Comparison of ENCODE assay signal across 8 cellular contexts in the genomic region with DNA sequence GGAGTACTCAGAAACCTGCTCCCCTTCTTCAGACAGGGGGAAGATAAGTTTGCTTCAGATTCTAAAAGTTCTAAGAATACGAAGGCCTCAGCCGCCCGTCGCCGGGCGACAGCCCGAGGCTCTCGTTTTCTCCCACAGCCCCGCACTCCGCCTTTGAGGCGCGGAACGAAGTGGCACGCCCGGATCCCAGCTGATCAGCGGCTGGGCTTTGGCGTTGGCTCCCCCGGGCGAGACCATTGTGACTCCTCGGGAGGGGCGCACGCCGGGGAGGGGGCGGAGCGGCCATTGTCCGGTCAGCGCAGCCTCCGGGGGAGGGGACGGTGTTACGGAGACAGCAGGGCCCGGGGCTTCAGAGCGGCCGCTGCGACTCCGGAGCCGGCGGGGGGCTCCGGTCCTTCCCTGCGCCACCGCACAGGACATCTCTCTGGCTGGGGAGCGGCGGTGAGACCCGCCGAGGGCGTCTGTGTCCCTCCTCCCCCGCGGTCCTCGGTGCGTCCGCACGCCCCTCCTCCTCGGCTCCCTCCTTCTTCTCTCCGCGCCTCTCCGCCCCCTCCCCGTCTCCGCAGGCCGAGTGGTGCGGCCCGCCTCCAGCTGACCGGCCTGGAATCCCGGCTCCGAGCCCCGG. TPM values are rescaled to one million over a fixed set of nuclear protein-coding genes. Genes with fewer than 3 reads are reported as not detected.
DNase-seq lines count a peak whose midpoint lies in the region; ATAC-seq, FAIRE-seq and TF ChIP-seq lines count a peak whose summit lies in the region.

A gene with protein sequence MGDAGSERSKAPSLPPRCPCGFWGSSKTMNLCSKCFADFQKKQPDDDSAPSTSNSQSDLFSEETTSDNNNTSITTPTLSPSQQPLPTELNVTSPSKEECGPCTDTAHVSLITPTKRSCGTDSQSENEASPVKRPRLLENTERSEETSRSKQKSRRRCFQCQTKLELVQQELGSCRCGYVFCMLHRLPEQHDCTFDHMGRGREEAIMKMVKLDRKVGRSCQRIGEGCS (plus strand): TSS at position 551 of the 625 bp plus-strand sequence. CDS start 219 bp downstream, outside the sequence.

- FAIRE-seq in D721Med (lab: Jason Lieb, UNC) (no peak), endothelial cell of umbilical vein (lab: Jason Lieb, UNC) (no peak)

- DNase-seq in D721Med (ENCODE audit: insufficient read length, low spot score) (peak; percentile 56), HuH-7.5 (ENCODE audit: low spot score) (peak; percentile 78), activated T-cell treated with anti-CD3 and anti-CD28 coated beads for 1 hour (ENCODE audit: low read depth) (peak; percentile 86), endothelial cell of umbilical vein (ENCODE audit: low read depth, low spot score) (peak; percentile 95), midbrain (lab: John Stamatoyannopoulos, UW) (peak; percentile 99)
- peak; percentile 88 to 91 for DNase-seq in stimulated activated CD8-positive, alpha-beta memory T cell treated with anti-CD3 and anti-CD28 coated beads, Interleukin-15, amount 100 ng/mL, for 48 hours (ENCODE audit: low read depth in 2 of 2)

- POLR2A ChIA-PET in endothelial cell of umbilical vein (lab: Charles Lee): interaction anchor here (0.8 to 1.6 kb wide), 4 partner anchors 9 to 699 kb away, joined by 3 to 4 read pairs (median 4); no protein-coding TSS in a partner anchor

- peak within 1 kb of the TSS; percentile 88 for H3K9ac ChIP-seq in OCI-LY3 (ENCODE audit: low read length)
- peak within 1 kb of the TSS; percentile 84 for H3K9ac ChIP-seq in endothelial cell of umbilical vein (replicated peaks; ENCODE audit: extremely low read depth, insufficient read depth, low read length)

- H3K27ac ChIP-seq in OCI-LY3 (ENCODE audit: low read length) (peak within 1 kb of the TSS; percentile 78), endothelial cell of umbilical vein (ENCODE audit: insufficient read depth, low read depth, low read length) (peak within 1 kb of the TSS; percentile 96)

- TF ChIP-seq POLR2A in endothelial cell of umbilical vein (IDR thresholded peaks at IDR 0.05; ENCODE audit: low read depth, low read length): peak; percentile 65

- no peaks in the 10 kb centered on the region for H3K9me1 ChIP-seq in endothelial cell of umbilical vein (replicated peaks; ENCODE audit: control insufficient read depth, extremely low read depth, insufficient read depth, low read length)

- H3K4me1 ChIP-seq in OCI-LY3 (ENCODE audit: low read length) (peaks cover 14% of the 10 kb centered on the region), endothelial cell of umbilical vein (ENCODE audit: control insufficient read depth, extremely low read depth, insufficient read depth, low read length) (peaks cover 33% of the 10 kb centered on the region)

- intact Hi-C loops in endothelial cell of umbilical vein (cut with micrococcal nuclease): loop anchor here (1.0 to 10.0 kb wide), 2 partner anchors 28 to 176 kb away; no protein-coding TSS in a partner anchor

- H3K9me3 ChIP-seq in OCI-LY3 (ENCODE audit: insufficient read depth, low read length) (no peaks in the 10 kb centered on the region), endothelial cell of umbilical vein (replicated peaks; ENCODE audit: control insufficient read depth, insufficient read depth, low read length) (no peaks in the 10 kb centered on the region)

- H3K4me2 ChIP-seq in OCI-LY3 (ENCODE audit: low read length) (peak within 1 kb of the TSS; percentile 84), endothelial cell of umbilical vein (ENCODE audit: insufficient read depth, low read length) (peak within 1 kb of the TSS; percentile 95)

- peak within 1 kb of the TSS; percentile 88 for H2AFZ ChIP-seq in OCI-LY3 (ENCODE audit: low read depth, low read length)
- H2AFZ ChIP-seq in endothelial cell of umbilical vein (ENCODE audit: low read depth, low read length): peak within 1 kb of the TSS; percentile 90

- no TSS peak for BruUV-seq in endothelial cell of umbilical vein (replicated peaks; lab: Mats Ljungman, UMichigan)

- no peak for TF ChIP-seq CTCF in D721Med (IDR thresholded peaks at IDR 0.05; ENCODE audit: insufficient read depth, missing control alignments)
- no peak for TF ChIP-seq CTCF in OCI-LY3 (IDR thresholded peaks at IDR 0.05; ENCODE audit: low read depth, low read length)
- no peak for TF ChIP-seq CTCF in endothelial cell of umbilical vein (IDR thresholded peaks at IDR 0.05; ENCODE audit: extremely low read depth in 1 of 2, insufficient read depth in 1 of 2, low read depth in 1 of 2, low read length in 2 of 2)

- dilution Hi-C loops in endothelial cell of umbilical vein (cut with MboI; ENCODE audit: extremely low pct_ligation_motif_present, low sequenced_read_pairs): no loop called here

- H4K20me1 ChIP-seq in OCI-LY3 (ENCODE audit: insufficient read depth, low read length) (peaks cover 37% of the 10 kb centered on the region), endothelial cell of umbilical vein (replicated peaks; ENCODE audit: control insufficient read depth, extremely low read depth, insufficient read depth, low read length) (peaks cover 12% of the 10 kb centered on the region)

- H3K4me3 ChIP-seq in OCI-LY3 (ENCODE audit: low read length) (peak within 1 kb of the TSS; percentile 85), endothelial cell of umbilical vein (replicated peaks in 1 of 3; ENCODE audit: insufficient read depth in 1 of 3, low read depth in 1 of 3, low read length in 3 of 3) (peak within 1 kb of the TSS; percentile 88 to 92 (median 90))

- H3K79me2 ChIP-seq in OCI-LY3 (ENCODE audit: low read length) (peaks cover 46% of the 10 kb centered on the region), endothelial cell of umbilical vein (ENCODE audit: control insufficient read depth, insufficient read depth, low read length) (peaks cover 43% of the 10 kb centered on the region)

- ATAC-seq in GM21528 (IDR thresholded peaks at IDR 0.05; ENCODE audit: low FRiP score, unreplicated experiment): peak; percentile 86

- no peaks in the 10 kb centered on the region for H3K36me3 ChIP-seq in OCI-LY3 (replicated peaks; ENCODE audit: low read depth, low read length)
- no peaks in the 10 kb centered on the region for H3K36me3 ChIP-seq in endothelial cell of umbilical vein (ENCODE audit: control insufficient read depth in 2 of 2, extremely low read depth in 1 of 2, insufficient read depth in 2 of 2, low read length in 2 of 2)

- H3K27me3 ChIP-seq in OCI-LY3 (ENCODE audit: low read depth, low read length) (no peaks in the 10 kb centered on the region), endothelial cell of umbilical vein (ENCODE audit: control insufficient read depth in 2 of 2, insufficient read depth in 2 of 2, low read length in 2 of 2) (peaks cover 13 to 23% of the 10 kb centered on the region in 2 experiments)

- CTCF ChIA-PET in endothelial cell of umbilical vein (lab: Charles Lee): interaction anchor here (0.6 to 2.0 kb wide), 12 partner anchors 8 to 675 kb away, joined by 3 to 11 read pairs (median 3); no protein-coding TSS in a partner anchor

TF ChIP-seq in endothelial cell of umbilical vein, 7 proteins besides CTCF, POLR2A, EP300 and RAD21:
- TF ChIP-seq POLR2AphosphoS5 (IDR thresholded peaks at IDR 0.05; ENCODE audit: insufficient read depth, low read depth, low read length) (peak; percentile 64), MYC (IDR thresholded peaks at IDR 0.05; ENCODE audit: low read depth, low read length) (no peak), FOS (IDR thresholded peaks at IDR 0.05; ENCODE audit: borderline replicate concordance, insufficient read depth, low read length) (no peak), JUN (IDR thresholded peaks at IDR 0.05; ENCODE audit: borderline replicate concordance, insufficient read depth, insufficient read length, low read depth) (no peak)
- TF ChIP-seq, protein P1, sequence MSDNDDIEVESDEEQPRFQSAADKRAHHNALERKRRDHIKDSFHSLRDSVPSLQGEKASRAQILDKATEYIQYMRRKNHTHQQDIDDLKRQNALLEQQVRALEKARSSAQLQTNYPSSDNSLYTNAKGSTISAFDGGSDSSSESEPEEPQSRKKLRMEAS (IDR thresholded peaks at IDR 0.05; ENCODE audit: insufficient read depth, insufficient read length): peak; percentile 0

RNA-seq across cellular contexts. Expression of the gene that starts here (rescaled TPM):
- 54.2 and 55.3 TPM in 2 replicates for total RNA-seq in endothelial cell of umbilical vein
- polyA plus RNA-seq in endothelial cell of umbilical vein: 11.7 and 15.4 TPM in 2 replicates
- 17.6 and 18.8 TPM in 2 replicates for polyA plus RNA-seq in endothelial cell of umbilical vein (2011; cell fraction: cytosol; rRNA removed)
- 15.9 and 18.1 TPM in 2 replicates for polyA plus RNA-seq in endothelial cell of umbilical vein (2011; cell fraction: nucleus; rRNA removed)
- polyA plus RNA-seq in endothelial cell of umbilical vein (2012): 84.4 and 99.2 TPM in 2 replicates
- polyA minus RNA-seq in endothelial cell of umbilical vein: 24.5 and 38.3 TPM in 2 replicates
- 12.1 TPM for polyA minus RNA-seq in endothelial cell of umbilical vein (2011; cell fraction: cytosol; rRNA and poly(A)+ RNA removed)
- 35.7 and 36.5 TPM in 2 replicates for polyA minus RNA-seq in endothelial cell of umbilical vein (2011; cell fraction: nucleus; rRNA and poly(A)+ RNA removed)

Comparison
In these comparisons a context has a peak if more than half of its experiments do, and no peak if none do; other contexts are left out.
1. Peak in every context shown above with its lines: DNase-seq, ATAC-seq, H3K4me3 ChIP-seq and H3K27ac ChIP-seq.